Comparison of ENCODE assay signal across 12 cellular contexts in genomic region chr2:219422944-219423534, GRCh38. TPM values are rescaled to one million over a fixed set of nuclear protein-coding genes. Genes with fewer than 3 reads are reported as not detected.
"Had no signal": no experiment of that assay in that cellular context is flagged by ENCODE, and none has a peak within 500 bp of the region (broad histone marks: within the 10 kb centered on the region; RNA-seq: fewer than 3 reads in every experiment).

No MANE protein-coding gene starts in this region.

- H3K36me3 Mint-ChIP-seq: memory B cell had no signal

- H3K4me3 Mint-ChIP-seq: activated CD8-positive, alpha-beta T cell treated with anti-CD3 and anti-CD28 coated beads for 36 hours; memory B cell; stimulated activated naive CD8-positive, alpha-beta T cell treated with anti-CD3 and anti-CD28 coated beads, Interleukin-15, amount 100 ng/mL, for 72 hours had no signal

- H3K4me3 ChIP-seq: skin epidermis had no signal

- DNase-seq: activated CD8-positive, alpha-beta T cell treated with anti-CD3 and anti-CD28 coated beads for 36 hours; activated naive CD4-positive, alpha-beta T cell treated with Interleukin-2 at 50 U/mL for 16 hours; caudate nucleus; colonic mucosa; effector CD8-positive, alpha-beta T cell; stimulated activated CD4-positive, alpha-beta T cell treated with anti-CD3 and anti-CD28 coated beads, Interleukin-4, amount 100 ng/mL, for 4 hours; stimulated activated naive CD8-positive, alpha-beta T cell treated with anti-CD3 and anti-CD28 coated beads, Interleukin-15, amount 100 ng/mL, for 72 hours had no signal

- H3K27ac ChIP-seq: colonic mucosa, RWPE1, skin epidermis, VCaP had no signal

- H3K4me1 Mint-ChIP-seq: memory B cell had no signal

- H3K9me3 Mint-ChIP-seq: activated CD8-positive, alpha-beta T cell treated with anti-CD3 and anti-CD28 coated beads for 36 hours; memory B cell; stimulated activated naive CD8-positive, alpha-beta T cell treated with anti-CD3 and anti-CD28 coated beads, Interleukin-15, amount 100 ng/mL, for 72 hours had no signal

- H3K9me3 ChIP-seq: colonic mucosa had no signal

- H3K36me3 ChIP-seq: colonic mucosa had no signal

- H3K4me1 ChIP-seq: colonic mucosa had no signal

- H3K27ac Mint-ChIP-seq: activated CD8-positive, alpha-beta T cell treated with anti-CD3 and anti-CD28 coated beads for 36 hours; memory B cell; stimulated activated naive CD8-positive, alpha-beta T cell treated with anti-CD3 and anti-CD28 coated beads, Interleukin-15, amount 100 ng/mL, for 72 hours had no signal

RNA-seq across cellular contexts. Expression of gene DES, which starts 4.9 kb away (rescaled TPM):
- total RNA-seq: activated CD8-positive, alpha-beta T cell treated with anti-CD3 and anti-CD28 coated beads for 36 hours; SK-MEL-5 had no signal
